Comparison of ENCODE assay signal across 9 cellular contexts in genomic region chr10:105974803-105975456, GRCh38.
DNase-seq lines count a peak whose midpoint lies in the region; ATAC-seq and TF ChIP-seq lines count a peak whose summit lies in the region.
"Had no signal": no experiment of that assay in that cellular context is flagged by ENCODE, and none has a peak within 500 bp of the region (broad histone marks: within the 10 kb centered on the region; RNA-seq: fewer than 3 reads in every experiment).

No MANE protein-coding gene starts in this region.

- DNase-seq in AG04449 (ENCODE audit: low read depth, low spot score), result no peak
- peak; percentile 54 for DNase-seq in GM23248
- peak; percentile 70 for DNase-seq in SK-MEL-5 (ENCODE audit: low read depth, low spot score)
- DNase-seq in iPS-NIHi11 (ENCODE audit: low spot score), result peak; percentile 53
- no peak for DNase-seq in T1000 (lab: John Stamatoyannopoulos, UW)
- no peak for DNase-seq in stimulated activated CD4-positive, alpha-beta T cell treated with anti-CD3 and anti-CD28 coated beads, Interleukin-2, amount 100 ng/mL, for 24 hours
- DNase-seq: activated naive CD8-positive, alpha-beta T cell treated with anti-CD3 and anti-CD28 coated beads, Interleukin-2, amount 10 ng/mL, durations not matched to agents 7 days and 5 days had no signal

- 3 to 5% methylated on average over 7 of the region's 7 CpGs for WGBS in GM23248 (ENCODE audit: low coverage in 1 of 2, low lambda C conversion rate in 2 of 2, missing lambda C conversion rate in 2 of 2), 2 experiments

- H3K9me3 ChIP-seq in GM23248 (ENCODE audit: low read depth), result no peaks in the 10 kb centered on the region

- H3F3A ChIP-seq in GM23248 (ENCODE audit: insufficient read depth), result no peaks in the 10 kb centered on the region

- no peak overlapping the region for H3K27ac ChIP-seq in GM23248

- H3K79me2 ChIP-seq in GM23248 (ENCODE audit: insufficient read depth), result no peaks in the 10 kb centered on the region

- peak overlapping the region; percentile 40; the same call in 1 of the 2 replicates for H3K9ac ChIP-seq in GM23248

- CTCF ChIA-PET in AG04449 (lab: Yijun Ruan, JAX), result interaction anchor here (0.6 to 3.4 kb wide), 2 partner anchors 9 to 24 kb away, joined by 3 to 26 read pairs; no protein-coding TSS in a partner anchor

- H3K4me3 ChIP-seq in AG04449 (ENCODE audit: low read depth, low read length) (no peak overlapping the region), GM23248 (peak overlapping the region; percentile 68)

- no peaks in the 10 kb centered on the region for H3K9me2 ChIP-seq in GM23248 (ENCODE audit: insufficient read depth)

- in situ Hi-C loops in GM23248 (cut with MboI), result no loop called here
- in situ Hi-C loops in SK-MEL-5 (cut with HindIII; ENCODE audit: low pct_unique_long_range_greater_than_20kb, low sequenced_read_pairs), result no loop called here

- H2AFZ ChIP-seq in GM23248, result peak overlapping the region; percentile 83

- H3K27me3 ChIP-seq in GM23248 (replicated peaks; ENCODE audit: insufficient read depth), result no peaks in the 10 kb centered on the region

- H3K4me2 ChIP-seq in GM23248 (ENCODE audit: unreplicated experiment), result peak overlapping the region; percentile 79

- POLR2A ChIA-PET in AG04449 (lab: Yijun Ruan, JAX), result no interaction called here

- peak; percentile 59 for TF ChIP-seq CTCF in AG04449 (IDR thresholded peaks at IDR 0.05; ENCODE audit: insufficient read depth, low read length, missing control alignments)

- H3K4me1 ChIP-seq in GM23248 (ENCODE audit: insufficient read depth), result no peaks in the 10 kb centered on the region

- H4K20me1 ChIP-seq in GM23248 (ENCODE audit: insufficient read depth), result no peaks in the 10 kb centered on the region

- ATAC-seq in GM19395 (IDR thresholded peaks at IDR 0.05; ENCODE audit: unreplicated experiment) (no peak), HG03097 (IDR thresholded peaks at IDR 0.05; ENCODE audit: low FRiP score, unreplicated experiment) (no peak)

- H3K36me3 ChIP-seq in GM23248 (ENCODE audit: low read depth), result no peaks in the 10 kb centered on the region

Comparison
In these comparisons a context has a peak if more than half of its experiments do, and no peak if none do; other contexts are left out.
1. DNase-seq: peak in GM23248 (single experiment), SK-MEL-5 (single experiment) and iPS-NIHi11 (single experiment); none in AG04449 (single experiment), T1000 (single experiment) and stimulated activated CD4-positive, alpha-beta T cell treated with anti-CD3 and anti-CD28 coated beads, Interleukin-2, amount 100 ng/mL, for 24 hours (0 of 2).